8 cellular contexts compared by ENCODE assay signal in genomic region chr11:78310500-78310909, GRCh38.
DNase-seq lines count a peak whose midpoint lies in the region; ATAC-seq and TF ChIP-seq lines count a peak whose summit lies in the region.

No MANE protein-coding gene starts in this region.

- no peak overlapping the region for H3K4me3 Mint-ChIP-seq in activated naive CD4-positive, alpha-beta T cell treated with anti-CD3 and anti-CD28 coated beads, Interleukin-2, amount 10 ng/mL, durations not matched to agents 7 days and 5 days

- H3K27ac ChIP-seq in left ventricle myocardium inferior (replicated peaks): peak overlapping the region; percentile 83

- no peaks in the 10 kb centered on the region for H3K9me3 ChIP-seq in left ventricle myocardium inferior (replicated peaks)

- H3K9me3 Mint-ChIP-seq in activated naive CD4-positive, alpha-beta T cell treated with anti-CD3 and anti-CD28 coated beads, Interleukin-2, amount 10 ng/mL, durations not matched to agents 7 days and 5 days: no peaks in the 10 kb centered on the region

- TF ChIP-seq CTCF in AG10803 (conservative IDR thresholded peaks at IDR 0.05; ENCODE audit: low read length): no peak
- TF ChIP-seq CTCF in left ventricle myocardium inferior (IDR thresholded peaks at IDR 0.05; ENCODE audit: borderline replicate concordance): no peak

- no peak overlapping the region for H3K27ac Mint-ChIP-seq in activated naive CD4-positive, alpha-beta T cell treated with anti-CD3 and anti-CD28 coated beads, Interleukin-2, amount 10 ng/mL, durations not matched to agents 7 days and 5 days

- H3K4me3 ChIP-seq in AG10803 (ENCODE audit: low read length) (no peak overlapping the region), left ventricle myocardium inferior (peak overlapping the region; percentile 42), H7 (ENCODE audit: insufficient read depth, low read depth, low read length) (no peak overlapping the region)

- no peaks in the 10 kb centered on the region for H3K36me3 Mint-ChIP-seq in activated naive CD4-positive, alpha-beta T cell treated with anti-CD3 and anti-CD28 coated beads, Interleukin-2, amount 10 ng/mL, durations not matched to agents 7 days and 5 days

- DNase-seq in AG10803 (ENCODE audit: low read depth): peak; percentile 46
- peak; percentile 81 for DNase-seq in left ventricle myocardium inferior
- DNase-seq in stimulated activated naive CD4-positive, alpha-beta T cell (lab: John Stamatoyannopoulos, UW): no peak
- DNase-seq in NCI-H2081 treated with DMSO at 0.1 percent for 48 hours (lab: John Stamatoyannopoulos, UW): no peak
- no peak for DNase-seq in activated naive CD4-positive, alpha-beta T cell treated with anti-CD3 and anti-CD28 coated beads, Interleukin-2, amount 10 ng/mL, durations not matched to agents 7 days and 5 days
- no peak for DNase-seq in H7

- intact Hi-C loops in left ventricle myocardium inferior (cut with micrococcal nuclease): no loop called here

- ATAC-seq in GM21381 (IDR thresholded peaks at IDR 0.05; ENCODE audit: unreplicated experiment) (peak; percentile 88), HG03558 (IDR thresholded peaks at IDR 0.05; ENCODE audit: extremely low read depth, unreplicated experiment) (peak; percentile 71)

- peaks cover 39% of the 10 kb centered on the region for H3K4me1 Mint-ChIP-seq in activated naive CD4-positive, alpha-beta T cell treated with anti-CD3 and anti-CD28 coated beads, Interleukin-2, amount 10 ng/mL, durations not matched to agents 7 days and 5 days

- H3K27me3 ChIP-seq in left ventricle myocardium inferior (ENCODE audit: low read depth) (no peaks in the 10 kb centered on the region), H7 (ENCODE audit: control insufficient read depth, insufficient read depth, low read length) (no peaks in the 10 kb centered on the region)

- CTCF ChIA-PET in activated naive CD4-positive, alpha-beta T cell treated with anti-CD3 and anti-CD28 coated beads, Interleukin-2, amount 10 ng/mL, durations not matched to agents 7 days and 5 days (lab: Charles Lee): interaction anchor here (1.3 kb wide), 1 partner anchor 18 kb away, joined by 7 read pairs; no protein-coding TSS in a partner anchor

- H3K27me3 Mint-ChIP-seq in activated naive CD4-positive, alpha-beta T cell treated with anti-CD3 and anti-CD28 coated beads, Interleukin-2, amount 10 ng/mL, durations not matched to agents 7 days and 5 days: peaks cover 7% of the 10 kb centered on the region

- H3K36me3 ChIP-seq in left ventricle myocardium inferior (no peaks in the 10 kb centered on the region), H7 (replicated peaks; ENCODE audit: control insufficient read depth, insufficient read depth, low read length) (no peaks in the 10 kb centered on the region)

- peaks cover 70% of the 10 kb centered on the region for H3K4me1 ChIP-seq in left ventricle myocardium inferior

Comparison
In these comparisons a context has a peak if more than half of its experiments do, and no peak if none do; other contexts are left out.
1. DNase-seq: peak in AG10803 (single experiment) and left ventricle myocardium inferior (single experiment); none in stimulated activated naive CD4-positive, alpha-beta T cell (0 of 6), NCI-H2081 treated with DMSO at 0.1 percent for 48 hours (single experiment), activated naive CD4-positive, alpha-beta T cell treated with anti-CD3 and anti-CD28 coated beads, Interleukin-2, amount 10 ng/mL, durations not matched to agents 7 days and 5 days (single experiment) and H7 (single experiment).